Comparison of ENCODE assay signal across 8 cellular contexts in the genomic region with DNA sequence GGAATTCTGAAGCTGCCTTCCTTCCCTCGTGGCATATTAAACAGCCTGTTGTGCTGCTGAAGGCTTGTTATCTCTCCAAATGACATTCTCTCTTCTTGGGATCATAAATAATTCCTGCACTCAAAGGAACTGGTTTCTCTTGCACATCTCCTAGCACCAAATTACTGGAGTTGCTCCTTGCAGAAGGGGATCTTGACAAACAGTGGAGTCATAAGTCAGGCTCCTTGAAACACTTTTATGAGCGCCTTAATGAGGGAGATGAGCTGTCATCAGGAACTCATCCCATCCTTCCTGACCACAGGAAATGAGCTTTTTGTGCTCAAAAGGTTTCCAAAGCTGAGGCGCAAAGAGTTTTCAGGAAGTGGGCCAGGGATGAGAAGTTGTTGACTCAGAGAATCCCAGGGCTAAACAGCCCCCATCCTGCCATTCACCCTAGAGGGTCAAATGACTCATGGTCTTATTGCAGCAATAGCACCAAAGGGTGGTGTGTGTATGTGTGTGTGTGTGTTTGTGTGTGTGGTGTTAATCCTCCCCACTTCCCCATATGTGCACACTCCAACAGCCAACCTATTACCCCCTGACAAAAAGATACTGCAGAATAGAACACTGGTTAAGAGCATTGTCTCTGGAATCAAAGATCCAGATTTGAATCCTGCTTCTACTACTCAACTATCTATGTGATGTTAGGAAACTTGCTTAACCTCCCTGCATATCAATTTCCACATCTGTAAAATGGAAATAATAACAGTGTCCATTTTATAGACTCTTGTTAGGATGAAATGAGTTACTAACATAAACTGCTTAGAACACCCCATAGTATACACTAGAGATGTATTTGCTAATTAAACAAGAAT. TPM values are rescaled to one million over a fixed set of nuclear protein-coding genes. Genes with fewer than 3 reads are reported as not detected.
A peak's percentile ranks its signal among the peaks of the same experiment; 100 is the strongest.
DNase-seq lines count a peak whose midpoint lies in the region; ATAC-seq and TF ChIP-seq lines count a peak whose summit lies in the region.

No MANE protein-coding gene starts in this region.

- no peaks in the 10 kb centered on the region; the same call in 1 of the 2 replicates for H3K36me3 Mint-ChIP-seq in HFFc6 (ENCODE audit: low read depth)

- ATAC-seq in SK-N-SH treated with all-trans-retinoic acid at 6 μM for 48 hours (peak; percentile 54), left cardiac atrium (peak in 1 of 2 donors; percentile 73), GM18873 (IDR thresholded peaks at IDR 0.05; ENCODE audit: low FRiP score, unreplicated experiment) (no peak), GM19467 (IDR thresholded peaks at IDR 0.05; ENCODE audit: unreplicated experiment) (no peak), GM21529 (IDR thresholded peaks at IDR 0.05; ENCODE audit: unreplicated experiment) (no peak), HG03469 (IDR thresholded peaks at IDR 0.05; ENCODE audit: unreplicated experiment) (no peak)

- TF ChIP-seq EP300 in stomach (IDR thresholded peaks at IDR 0.05): no peak

- 0 out of 2 replicates have a peak, but pooled peaks cover 3% of the 10 kb centered on the region for H3K27me3 Mint-ChIP-seq in HFFc6 (ENCODE audit: insufficient read depth)

- 44 to 64% (median 57%) methylated on average over 3 of the region's 3 CpGs for WGBS in stomach, 5 donors

- intact Hi-C loops in left cardiac atrium (cut with DNase I) (no loop called here), stomach (cut with DNase I; ENCODE audit: low total_unique reads) (no loop called here)

- peaks cover 6 to 56% (median 25%) of the 10 kb centered on the region in 4 donors for H3K4me1 ChIP-seq in stomach

- DNase-seq in HFFc6 (peak; percentile 100), left cardiac atrium (peak; percentile 58), stomach (no peak)

- H3K36me3 ChIP-seq in stomach: no peaks in the 10 kb centered on the region

- no peaks in the 10 kb centered on the region for H3K27me3 ChIP-seq in stomach

- no peak for TF ChIP-seq POLR2A in stomach (IDR thresholded peaks at IDR 0.05)

- no peaks in the 10 kb centered on the region for H3K9me3 Mint-ChIP-seq in HFFc6

- H3K9me3 ChIP-seq in stomach: no peaks in the 10 kb centered on the region

- no peak overlapping the region for H3K4me3 ChIP-seq in stomach

- peaks cover 53% of the 10 kb centered on the region for H3K4me1 Mint-ChIP-seq in HFFc6 (ENCODE audit: low read depth)

- H3K27ac ChIP-seq in stomach: peak overlapping the region in 4 of 5 donors; percentile 35 to 68 (median 64)

- 0 out of 2 replicates have a peak overlapping the region, but pooled peaks have one; percentile 21 for H3K4me3 Mint-ChIP-seq in HFFc6

- TF ChIP-seq CTCF in HFFc6 (IDR thresholded peaks at IDR 0.05) (no peak), stomach (IDR thresholded peaks at IDR 0.05) (no peak)

- H3K27ac Mint-ChIP-seq in HFFc6: peak overlapping the region; percentile 86

TF ChIP-seq in SK-N-SH treated with all-trans-retinoic acid at 6 μM for 48 hours, 23 proteins besides CTCF, POLR2A, EP300 and RAD21:
- TF ChIP-seq TOX (CRISPR knock-in tag; IDR thresholded peaks at IDR 0.05; ENCODE audit: borderline replicate concordance): peak; percentile 48; the same call in 1 of the 2 replicates
- TF ChIP-seq ZFP30 (CRISPR knock-in tag; IDR thresholded peaks at IDR 0.05): no peak
- peak; percentile 93 for TF ChIP-seq OSR1 (CRISPR knock-in tag; IDR thresholded peaks at IDR 0.05)
- TF ChIP-seq, protein P1, sequence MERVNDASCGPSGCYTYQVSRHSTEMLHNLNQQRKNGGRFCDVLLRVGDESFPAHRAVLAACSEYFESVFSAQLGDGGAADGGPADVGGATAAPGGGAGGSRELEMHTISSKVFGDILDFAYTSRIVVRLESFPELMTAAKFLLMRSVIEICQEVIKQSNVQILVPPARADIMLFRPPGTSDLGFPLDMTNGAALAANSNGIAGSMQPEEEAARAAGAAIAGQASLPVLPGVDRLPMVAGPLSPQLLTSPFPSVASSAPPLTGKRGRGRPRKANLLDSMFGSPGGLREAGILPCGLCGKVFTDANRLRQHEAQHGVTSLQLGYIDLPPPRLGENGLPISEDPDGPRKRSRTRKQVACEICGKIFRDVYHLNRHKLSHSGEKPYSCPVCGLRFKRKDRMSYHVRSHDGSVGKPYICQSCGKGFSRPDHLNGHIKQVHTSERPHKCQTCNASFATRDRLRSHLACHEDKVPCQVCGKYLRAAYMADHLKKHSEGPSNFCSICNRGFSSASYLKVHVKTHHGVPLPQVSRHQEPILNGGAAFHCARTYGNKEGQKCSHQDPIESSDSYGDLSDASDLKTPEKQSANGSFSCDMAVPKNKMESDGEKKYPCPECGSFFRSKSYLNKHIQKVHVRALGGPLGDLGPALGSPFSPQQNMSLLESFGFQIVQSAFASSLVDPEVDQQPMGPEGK (CRISPR knock-in tag; IDR thresholded peaks at IDR 0.05; ENCODE audit: borderline replicate concordance): peak; percentile 88; the same call in 1 of the 2 replicates
- TF ChIP-seq CSDC2 (CRISPR knock-in tag; IDR thresholded peaks at IDR 0.05): no peak
- TF ChIP-seq, protein P2, sequence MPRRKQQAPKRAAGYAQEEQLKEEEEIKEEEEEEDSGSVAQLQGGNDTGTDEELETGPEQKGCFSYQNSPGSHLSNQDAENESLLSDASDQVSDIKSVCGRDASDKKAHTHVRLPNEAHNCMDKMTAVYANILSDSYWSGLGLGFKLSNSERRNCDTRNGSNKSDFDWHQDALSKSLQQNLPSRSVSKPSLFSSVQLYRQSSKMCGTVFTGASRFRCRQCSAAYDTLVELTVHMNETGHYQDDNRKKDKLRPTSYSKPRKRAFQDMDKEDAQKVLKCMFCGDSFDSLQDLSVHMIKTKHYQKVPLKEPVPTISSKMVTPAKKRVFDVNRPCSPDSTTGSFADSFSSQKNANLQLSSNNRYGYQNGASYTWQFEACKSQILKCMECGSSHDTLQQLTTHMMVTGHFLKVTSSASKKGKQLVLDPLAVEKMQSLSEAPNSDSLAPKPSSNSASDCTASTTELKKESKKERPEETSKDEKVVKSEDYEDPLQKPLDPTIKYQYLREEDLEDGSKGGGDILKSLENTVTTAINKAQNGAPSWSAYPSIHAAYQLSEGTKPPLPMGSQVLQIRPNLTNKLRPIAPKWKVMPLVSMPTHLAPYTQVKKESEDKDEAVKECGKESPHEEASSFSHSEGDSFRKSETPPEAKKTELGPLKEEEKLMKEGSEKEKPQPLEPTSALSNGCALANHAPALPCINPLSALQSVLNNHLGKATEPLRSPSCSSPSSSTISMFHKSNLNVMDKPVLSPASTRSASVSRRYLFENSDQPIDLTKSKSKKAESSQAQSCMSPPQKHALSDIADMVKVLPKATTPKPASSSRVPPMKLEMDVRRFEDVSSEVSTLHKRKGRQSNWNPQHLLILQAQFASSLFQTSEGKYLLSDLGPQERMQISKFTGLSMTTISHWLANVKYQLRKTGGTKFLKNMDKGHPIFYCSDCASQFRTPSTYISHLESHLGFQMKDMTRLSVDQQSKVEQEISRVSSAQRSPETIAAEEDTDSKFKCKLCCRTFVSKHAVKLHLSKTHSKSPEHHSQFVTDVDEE (CRISPR knock-in tag; IDR thresholded peaks at IDR 0.05): no peak
- no peak for TF ChIP-seq BACH2 (CRISPR knock-in tag; IDR thresholded peaks at IDR 0.05; ENCODE audit: borderline replicate concordance)
- TF ChIP-seq ZFP3 (CRISPR knock-in tag; IDR thresholded peaks at IDR 0.05): 0 out of 2 replicates have a peak, but pooled peaks have one; percentile 19
- TF ChIP-seq ZC3H10 (CRISPR knock-in tag; IDR thresholded peaks at IDR 0.05): 0 out of 2 replicates have a peak, but pooled peaks have one; percentile 58
- TF ChIP-seq ESRRG (CRISPR knock-in tag; IDR thresholded peaks at IDR 0.05): no peak
- peak; percentile 69 for TF ChIP-seq ISL1 (CRISPR knock-in tag; IDR thresholded peaks at IDR 0.05)

RNA-seq across cellular contexts. Expression of a gene that starts 2.8 kb away (rescaled TPM):
- total RNA-seq in HFFc6 (2021; fragmentation: NEBNext Ultra II Directional; extraction: Animal tissue kit (Norgen Biotek cat#: 25700)): 100 to 1,000 TPM in 2 of 6 experiments, 10 to 100 TPM in 4; 86.5 to 105 (median 99.6) TPM
- total RNA-seq in left cardiac atrium (100 to 1,000 TPM in 1 of 2 donors, 10 to 100 TPM in 1; 75.0 to 139 TPM), stomach (100 to 1,000 TPM in 3 of 5 donors, 10 to 100 TPM in 2; 72.0 to 123 (median 107) TPM)
- 100 to 1,000 TPM in 2 of 3 donors, 10 to 100 TPM in 1; 70.8 to 140 (median 121) TPM for polyA plus RNA-seq in stomach

RNA-seq across cellular contexts. Expression of a gene that starts 38.7 kb away (rescaled TPM):
- total RNA-seq in HFFc6 (2021; fragmentation: NEBNext Ultra II Directional; extraction: Animal tissue kit (Norgen Biotek cat#: 25700)): 1 to 10 TPM; 5.0 to 6.2 (median 5.6) TPM
- total RNA-seq in left cardiac atrium: 1 to 10 TPM; 4.4 to 5.2 TPM
- 1 to 10 TPM in 3 of 5 donors, under 1 TPM in 2; 0.29 to 8.4 (median 1.8) TPM for total RNA-seq in stomach
- 1 to 10 TPM in 1 of 3 donors, under 1 TPM in 2; 0.50 to 1.1 (median 0.61) TPM for polyA plus RNA-seq in stomach
